ENCODE assay signal across 4 cellular contexts in the genomic region with DNA sequence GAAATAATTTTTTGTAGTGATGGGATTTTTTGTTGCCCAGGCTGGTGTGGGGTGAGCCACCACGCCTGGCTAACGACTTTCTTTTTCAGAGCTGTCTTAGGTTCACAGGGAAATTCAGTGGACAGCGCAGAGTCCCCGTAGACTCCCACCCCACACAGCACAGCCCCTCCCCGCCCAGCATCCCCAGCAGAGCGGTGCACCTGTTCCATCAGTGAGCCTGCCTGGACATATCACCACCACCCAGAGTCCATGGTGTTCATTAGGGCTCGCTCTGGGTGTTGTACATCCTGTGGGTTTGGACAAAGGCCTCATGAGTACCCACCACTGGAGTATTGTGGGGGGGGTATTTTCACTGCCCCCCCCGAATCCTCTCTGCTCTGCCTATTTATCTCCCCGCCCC. TPM values are rescaled to one million over a fixed set of nuclear protein-coding genes. Genes with fewer than 3 reads are reported as not detected.
"Had no signal": no experiment of that assay in that cellular context is flagged by ENCODE, and none has a peak within 500 bp of the region (broad histone marks: within the 10 kb centered on the region; RNA-seq: fewer than 3 reads in every experiment).

No MANE protein-coding gene starts in this region.

RNA-seq across cellular contexts. Expression of gene ZSCAN5C, which starts 8.0 kb away (rescaled TPM):
- total RNA-seq: LHCN-M2, M059J, MCF 10A, NCI-H460 had no signal

RNA-seq across cellular contexts. Expression of gene ZSCAN5B, which starts 12.5 kb away (rescaled TPM):
- total RNA-seq: LHCN-M2, M059J, MCF 10A, NCI-H460 had no signal

RNA-seq across cellular contexts. Expression of gene GALP, which starts 34.2 kb away (rescaled TPM):
- total RNA-seq: LHCN-M2, M059J, MCF 10A had no signal
